In genomic region chr19:1606138-1606651, GRCh38 we compare ENCODE assay signal across 6 cellular contexts. TPM values are rescaled to one million over a fixed set of nuclear protein-coding genes. Genes with fewer than 3 reads are reported as not detected.
DNase-seq lines count a peak whose midpoint lies in the region; ATAC-seq and TF ChIP-seq lines count a peak whose summit lies in the region.

No MANE protein-coding gene starts in this region.

- H2AFZ ChIP-seq in mesenchymal stem cell (ENCODE audit: low read depth, low read length) = no peak overlapping the region

- H4K91ac ChIP-seq in mesenchymal stem cell (ENCODE audit: low read length) = peak overlapping the region; percentile 52

- H3K27me3 Mint-ChIP-seq in CD8-positive, alpha-beta T cell (ENCODE audit: low read depth) = no peaks in the 10 kb centered on the region
- no peaks in the 10 kb centered on the region for H3K27me3 Mint-ChIP-seq in activated T-helper 1 cell treated with anti-CD3 and anti-CD28 coated beads, Interleukin-12 subunit alpha, Interleukin-12 subunit beta, Interleukin-2, Interleukin-4 antibody, amounts not matched to agents 30 ng/mL and 10 ng/mL and 1 ng/mL, durations not matched to agents 14 hours and 24 hours and 36 hours (ENCODE audit: insufficient read depth)

- CTCF ChIA-PET in CD8-positive, alpha-beta T cell (lab: Charles Lee) = interaction anchor here (0.8 to 3.9 kb wide), 9 partner anchors 13 to 65 kb away, joined by 3 to 28 read pairs (median 5); partner anchors contain the start of gene TCF3

- intact Hi-C loops in CD8-positive, alpha-beta T cell (cut with DNase I, micrococcal nuclease) = loop anchor here in 1 of 2 experiments (1.0 to 10.0 kb wide), 3 partner anchors 45 to 941 kb away; partner anchors contain the start of gene RNF126
- intact Hi-C loops in activated T-helper 1 cell treated with anti-CD3 and anti-CD28 coated beads, Interleukin-12 subunit alpha, Interleukin-12 subunit beta, Interleukin-2, Interleukin-4 antibody, amounts not matched to agents 30 ng/mL and 10 ng/mL and 1 ng/mL, durations not matched to agents 14 hours and 24 hours and 36 hours (cut with micrococcal nuclease) = loop anchor here (1.0 kb wide), 2 partner anchors 45 to 65 kb away; no protein-coding TSS in a partner anchor

- peaks cover 10% of the 10 kb centered on the region for H3K79me1 ChIP-seq in mesenchymal stem cell (replicated peaks; ENCODE audit: low read length, poor library complexity, severe bottlenecking)

- peak overlapping the region; percentile 74 for H4K8ac ChIP-seq in mesenchymal stem cell (ENCODE audit: low read length)

- peak overlapping the region; percentile 57 for H2BK15ac ChIP-seq in mesenchymal stem cell (ENCODE audit: low read depth, poor library complexity, severe bottlenecking)

- peak overlapping the region; percentile 76 for H3K4me3 ChIP-seq in CD8-positive, alpha-beta T cell (ENCODE audit: low read depth, low read length)
- peak overlapping the region; percentile 44 to 97 for H3K4me3 ChIP-seq in mesenchymal stem cell (ENCODE audit: insufficient read depth in 1 of 2, low read depth in 1 of 2, low read length in 2 of 2)

- peaks cover 62% of the 10 kb centered on the region for H3K4me1 Mint-ChIP-seq in CD8-positive, alpha-beta T cell (ENCODE audit: low read depth)
- H3K4me1 Mint-ChIP-seq in activated T-helper 1 cell treated with anti-CD3 and anti-CD28 coated beads, Interleukin-12 subunit alpha, Interleukin-12 subunit beta, Interleukin-2, Interleukin-4 antibody, amounts not matched to agents 30 ng/mL and 10 ng/mL and 1 ng/mL, durations not matched to agents 14 hours and 24 hours and 36 hours (ENCODE audit: low read depth) = peaks cover 27% of the 10 kb centered on the region

- no peaks in the 10 kb centered on the region for H3K27me3 ChIP-seq in CD8-positive, alpha-beta T cell (ENCODE audit: insufficient read depth, low read length)
- H3K27me3 ChIP-seq in mesenchymal stem cell (ENCODE audit: control insufficient read depth in 1 of 2, insufficient read depth in 1 of 2, low read length in 2 of 2) = no peaks in the 10 kb centered on the region

- no peaks in the 10 kb centered on the region for H3K9me3 Mint-ChIP-seq in CD8-positive, alpha-beta T cell
- no peaks in the 10 kb centered on the region for H3K9me3 Mint-ChIP-seq in activated T-helper 1 cell treated with anti-CD3 and anti-CD28 coated beads, Interleukin-12 subunit alpha, Interleukin-12 subunit beta, Interleukin-2, Interleukin-4 antibody, amounts not matched to agents 30 ng/mL and 10 ng/mL and 1 ng/mL, durations not matched to agents 14 hours and 24 hours and 36 hours

- peaks cover 14% of the 10 kb centered on the region for H3K36me3 Mint-ChIP-seq in CD8-positive, alpha-beta T cell
- H3K36me3 Mint-ChIP-seq in activated T-helper 1 cell treated with anti-CD3 and anti-CD28 coated beads, Interleukin-12 subunit alpha, Interleukin-12 subunit beta, Interleukin-2, Interleukin-4 antibody, amounts not matched to agents 30 ng/mL and 10 ng/mL and 1 ng/mL, durations not matched to agents 14 hours and 24 hours and 36 hours (ENCODE audit: low read depth) = peaks cover 14% of the 10 kb centered on the region

- H2AK5ac ChIP-seq in mesenchymal stem cell (ENCODE audit: low read length, severe bottlenecking) = peak overlapping the region; percentile 65

- H2BK12ac ChIP-seq in mesenchymal stem cell (ENCODE audit: low read length in 2 of 2) = peak overlapping the region in 1 of 2 experiments; percentile 18

- H3K4ac ChIP-seq in mesenchymal stem cell (ENCODE audit: low read depth in 1 of 2, low read length in 2 of 2) = peak overlapping the region; percentile 67 to 78

- POLR2A ChIA-PET in CD8-positive, alpha-beta T cell (lab: Charles Lee) = interaction anchor here (0.7 to 5.0 kb wide), 5 partner anchors 13 to 46 kb away, joined by 3 to 50 read pairs (median 4); partner anchors contain the start of genes MBD3, MEX3D and TCF3

- peak overlapping the region; percentile 91 for H3K9ac ChIP-seq in mesenchymal stem cell (ENCODE audit: low read length)

- no peak for TF ChIP-seq CTCF in CD8-positive, alpha-beta T cell (IDR thresholded peaks at IDR 0.05)

- 47% methylated on average over 16 of the region's 16 CpGs for WGBS in mesenchymal stem cell

- no peak for DNase-seq in CD8-positive, alpha-beta T cell
- DNase-seq in activated T-helper 1 cell treated with anti-CD3 and anti-CD28 coated beads, Interleukin-12 subunit alpha, Interleukin-12 subunit beta, Interleukin-2, Interleukin-4 antibody, amounts not matched to agents 30 ng/mL and 10 ng/mL and 1 ng/mL, durations not matched to agents 14 hours and 24 hours and 36 hours (ENCODE audit: low spot score) = no peak
- DNase-seq in mesenchymal stem cell (no peak), H4 (ENCODE audit: low spot score) (no peak), GM19240 (ENCODE audit: insufficient read length, low spot score) (no peak)

- peak overlapping the region; percentile 29 to 37 for H3K18ac ChIP-seq in mesenchymal stem cell (ENCODE audit: low read depth in 1 of 2, low read length in 2 of 2)

- peaks cover 3% of the 10 kb centered on the region for H3K36me3 ChIP-seq in CD8-positive, alpha-beta T cell (ENCODE audit: insufficient read depth, low read length)
- H3K36me3 ChIP-seq in mesenchymal stem cell (ENCODE audit: control insufficient read depth in 1 of 2, insufficient read depth in 2 of 2, low read depth in 1 of 2, low read length in 2 of 2) = peaks cover 15 to 37% of the 10 kb centered on the region in 2 experiments

- H3K4me2 ChIP-seq in mesenchymal stem cell (ENCODE audit: low read length, poor library complexity, severe bottlenecking) = peak overlapping the region; percentile 93

- peak overlapping the region; percentile 99 for H3K27ac Mint-ChIP-seq in CD8-positive, alpha-beta T cell
- peak overlapping the region; percentile 100 for H3K27ac Mint-ChIP-seq in activated T-helper 1 cell treated with anti-CD3 and anti-CD28 coated beads, Interleukin-12 subunit alpha, Interleukin-12 subunit beta, Interleukin-2, Interleukin-4 antibody, amounts not matched to agents 30 ng/mL and 10 ng/mL and 1 ng/mL, durations not matched to agents 14 hours and 24 hours and 36 hours

- no peak overlapping the region for H2BK5ac ChIP-seq in mesenchymal stem cell (ENCODE audit: low read depth, low read length, poor library complexity, severe bottlenecking)

- H3K27ac ChIP-seq in CD8-positive, alpha-beta T cell (ENCODE audit: low read depth, low read length) = peak overlapping the region; percentile 72
- H3K27ac ChIP-seq in mesenchymal stem cell (ENCODE audit: low read length, poor library complexity, severe bottlenecking) = peak overlapping the region; percentile 98

- no peaks in the 10 kb centered on the region for H3K9me3 ChIP-seq in CD8-positive, alpha-beta T cell (ENCODE audit: low read length)
- H3K9me3 ChIP-seq in mesenchymal stem cell (ENCODE audit: control insufficient read depth, low read length) = no peaks in the 10 kb centered on the region

- peak overlapping the region; percentile 99 for H3K4me3 Mint-ChIP-seq in CD8-positive, alpha-beta T cell
- peak overlapping the region; percentile 98 for H3K4me3 Mint-ChIP-seq in activated T-helper 1 cell treated with anti-CD3 and anti-CD28 coated beads, Interleukin-12 subunit alpha, Interleukin-12 subunit beta, Interleukin-2, Interleukin-4 antibody, amounts not matched to agents 30 ng/mL and 10 ng/mL and 1 ng/mL, durations not matched to agents 14 hours and 24 hours and 36 hours

- no peak for ATAC-seq in CD8-positive, alpha-beta T cell
- ATAC-seq in activated CD4-positive, CD25-positive, alpha-beta regulatory T cell treated with anti-CD3 and anti-CD28 coated beads, Interleukin-2, amount 50 U/mL, for 24 hours = no peak

- H3K23ac ChIP-seq in mesenchymal stem cell (ENCODE audit: low read length in 2 of 2) = peak overlapping the region in 1 of 2 experiments; percentile 90

- H2BK120ac ChIP-seq in mesenchymal stem cell (ENCODE audit: low read depth, low read length) = peak overlapping the region; percentile 6

- H3K14ac ChIP-seq in mesenchymal stem cell (ENCODE audit: low read length in 2 of 2) = peak overlapping the region in 1 of 2 experiments; percentile 9

- peaks cover 57% of the 10 kb centered on the region for H3K4me1 ChIP-seq in CD8-positive, alpha-beta T cell (ENCODE audit: insufficient read depth, low read length)
- peaks cover 28% of the 10 kb centered on the region for H3K4me1 ChIP-seq in mesenchymal stem cell (ENCODE audit: control insufficient read depth, insufficient read depth, low read depth, low read length)

RNA-seq across cellular contexts. Expression of gene UQCR11, which starts 0.9 kb away (rescaled TPM):
- total RNA-seq in CD8-positive, alpha-beta T cell = 10 to 100 TPM; 97.1 to 98.0 TPM
- total RNA-seq in activated T-helper 1 cell treated with anti-CD3 and anti-CD28 coated beads, Interleukin-12 subunit alpha, Interleukin-12 subunit beta, Interleukin-2, Interleukin-4 antibody, amounts not matched to agents 30 ng/mL and 10 ng/mL and 1 ng/mL, durations not matched to agents 14 hours and 24 hours and 36 hours = 171 and 176 TPM in 2 replicates
- polyA plus RNA-seq in mesenchymal stem cell (2013, experiment 1 of 2) = 214 TPM
- 220 TPM for polyA plus RNA-seq in mesenchymal stem cell (2013, experiment 2 of 2)
- total RNA-seq in H4 (2014; rRNA removed; shearing (Covaris generic)) = 42.2 and 49.7 TPM in 2 replicates

RNA-seq across cellular contexts. Expression of gene MBD3, which starts 13.5 kb away (rescaled TPM):
- total RNA-seq in CD8-positive, alpha-beta T cell = 10 to 100 TPM; 31.0 to 37.2 TPM
- total RNA-seq in activated T-helper 1 cell treated with anti-CD3 and anti-CD28 coated beads, Interleukin-12 subunit alpha, Interleukin-12 subunit beta, Interleukin-2, Interleukin-4 antibody, amounts not matched to agents 30 ng/mL and 10 ng/mL and 1 ng/mL, durations not matched to agents 14 hours and 24 hours and 36 hours = 136 and 139 TPM in 2 replicates
- polyA plus RNA-seq in mesenchymal stem cell (2013, experiment 1 of 2) = 43.8 TPM
- 41.6 TPM for polyA plus RNA-seq in mesenchymal stem cell (2013, experiment 2 of 2)
- 45.8 and 64.9 TPM in 2 replicates for total RNA-seq in H4 (2014; rRNA removed; shearing (Covaris generic))

RNA-seq across cellular contexts. Expression of gene MEX3D, which starts 38.1 kb away (rescaled TPM):
- total RNA-seq in CD8-positive, alpha-beta T cell = 1 to 10 TPM; 1.5 to 1.7 TPM
- total RNA-seq in activated T-helper 1 cell treated with anti-CD3 and anti-CD28 coated beads, Interleukin-12 subunit alpha, Interleukin-12 subunit beta, Interleukin-2, Interleukin-4 antibody, amounts not matched to agents 30 ng/mL and 10 ng/mL and 1 ng/mL, durations not matched to agents 14 hours and 24 hours and 36 hours = 14.6 and 15.0 TPM in 2 replicates
- 26.4 TPM for polyA plus RNA-seq in mesenchymal stem cell (2013, experiment 1 of 2)
- 26.2 TPM for polyA plus RNA-seq in mesenchymal stem cell (2013, experiment 2 of 2)
- 5.7 and 10.6 TPM in 2 replicates for total RNA-seq in H4 (2014; rRNA removed; shearing (Covaris generic))

RNA-seq across cellular contexts. Expression of gene TCF3, which starts 46.2 kb away (rescaled TPM):
- 10 to 100 TPM; 67.6 to 69.7 TPM for total RNA-seq in CD8-positive, alpha-beta T cell
- 163 and 172 TPM in 2 replicates for total RNA-seq in activated T-helper 1 cell treated with anti-CD3 and anti-CD28 coated beads, Interleukin-12 subunit alpha, Interleukin-12 subunit beta, Interleukin-2, Interleukin-4 antibody, amounts not matched to agents 30 ng/mL and 10 ng/mL and 1 ng/mL, durations not matched to agents 14 hours and 24 hours and 36 hours
- 108 TPM for polyA plus RNA-seq in mesenchymal stem cell (2013, experiment 1 of 2)
- polyA plus RNA-seq in mesenchymal stem cell (2013, experiment 2 of 2) = 111 TPM
- 36.1 and 37.4 TPM in 2 replicates for total RNA-seq in H4 (2014; rRNA removed; shearing (Covaris generic))
